In the genomic region with DNA sequence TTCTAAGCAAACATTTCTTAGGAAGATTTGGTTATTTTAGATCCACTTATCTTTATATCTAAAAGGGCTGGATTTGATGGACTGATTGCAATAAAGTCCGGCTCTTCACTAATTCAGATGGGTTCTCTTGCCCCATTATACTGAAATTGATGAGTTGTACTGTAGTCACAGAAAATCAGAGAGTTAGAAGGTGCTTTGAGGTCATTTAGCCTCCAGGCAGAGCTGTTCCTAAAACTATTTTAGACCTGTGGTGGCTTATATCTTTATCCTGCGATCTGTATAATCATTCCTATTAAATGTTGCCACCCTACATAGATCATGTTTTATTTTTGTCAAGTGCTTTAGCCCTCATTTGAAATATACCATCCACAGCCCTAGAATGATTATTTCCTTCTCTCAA, we compare ENCODE assay signal across 19 cellular contexts.
"Had no signal": no experiment of that assay in that cellular context is flagged by ENCODE, and none has a peak within 500 bp of the region (broad histone marks: within the 10 kb centered on the region; RNA-seq: fewer than 3 reads in every experiment).

No MANE protein-coding gene starts in this region.

- H3K4me3 ChIP-seq: heart left ventricle, mucosa of descending colon, psoas muscle, spleen, testis, tibial nerve had no signal

- H3K36me3 ChIP-seq: heart left ventricle, neutrophil, spleen, tibial nerve had no signal

- H3K27ac ChIP-seq: heart left ventricle, neutrophil, psoas muscle, spleen, testis, tibial nerve had no signal

- H3K27me3 ChIP-seq: heart left ventricle, neutrophil, spleen, testis, tibial nerve had no signal

- H3K9me3 ChIP-seq: heart left ventricle, mucosa of descending colon, neutrophil, psoas muscle, spleen, testis, tibial nerve had no signal

- DNase-seq: dermis blood vessel endothelial cell; erythroblast; heart left ventricle; hippocampal formation; kidney glomerular epithelial cell; mucosa of descending colon; naive thymus-derived CD8-positive, alpha-beta T cell; psoas muscle; retina; spleen; stimulated activated CD4-positive, alpha-beta T cell treated with anti-CD3 and anti-CD28 coated beads, Interleukin-15, amount 100 ng/mL, for 24 hours; stimulated activated CD4-positive, alpha-beta T cell treated with anti-CD3 and anti-CD28 coated beads, Interleukin-1b, Interleukin-23, amount 100 ng/mL, for 48 hours; stimulated activated CD4-positive, alpha-beta T cell treated with anti-CD3 and anti-CD28 coated beads, Interleukin-4, amount 100 ng/mL, for 24 hours; stimulated activated naive CD8-positive, alpha-beta T cell treated with anti-CD3 and anti-CD28 coated beads, Interleukin-15, amount 100 ng/mL, for 72 hours; testis had no signal

- H3K4me1 ChIP-seq: psoas muscle, testis, tibial nerve had no signal

- ATAC-seq: heart left ventricle; mucosa of descending colon; naive thymus-derived CD8-positive, alpha-beta T cell; psoas muscle; sciatic nerve; stimulated activated memory B cell treated with anti-CD40 and anti-IgM and Interleukin-4, amounts not matched to agents 10 μg/mL and 1 μg/mL and 100 μg/mL, for 72 hours; stimulated activated naive CD8-positive, alpha-beta T cell treated with anti-CD3 and anti-CD28 coated beads, Interleukin-15, amount 100 ng/mL, for 72 hours had no signal
